8 cellular contexts compared by ENCODE assay signal in the genomic region with DNA sequence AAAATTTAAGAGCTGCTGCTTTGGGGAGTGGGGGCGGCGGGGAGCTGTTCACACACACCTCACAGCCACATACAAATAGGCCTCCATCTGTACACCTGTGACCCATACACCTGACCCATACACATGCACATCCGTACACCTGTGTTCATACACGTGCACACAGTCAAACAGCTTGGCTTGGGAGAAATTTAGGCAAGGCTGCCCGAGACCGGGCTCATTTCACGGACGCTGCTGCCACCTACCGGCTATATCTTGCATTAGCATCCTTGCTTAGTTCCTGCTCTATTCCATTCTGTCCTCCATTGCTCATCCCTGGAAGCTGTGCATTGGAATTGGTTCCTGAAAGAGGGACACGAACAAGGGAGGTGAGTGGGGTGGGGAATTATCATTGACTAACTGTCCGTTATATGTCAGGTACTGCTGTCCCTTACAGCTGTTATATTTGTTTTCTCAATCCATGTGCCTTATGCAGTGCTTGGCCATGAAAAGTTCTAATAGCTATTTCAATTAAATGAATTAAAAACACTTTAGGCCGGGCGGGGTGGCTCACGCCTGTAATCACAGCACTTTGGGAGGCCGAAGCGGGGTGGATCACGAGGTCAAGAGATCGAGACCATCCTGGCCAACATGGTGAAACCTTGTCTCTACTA. TPM values are rescaled to one million over a fixed set of nuclear protein-coding genes. Genes with fewer than 3 reads are reported as not detected.
DNase-seq lines count a peak whose midpoint lies in the region; ATAC-seq and TF ChIP-seq lines count a peak whose summit lies in the region.

No MANE protein-coding gene starts in this region.

- no peak overlapping the region for H3K9ac ChIP-seq in Loucy (ENCODE audit: low read depth, low read length, poor library complexity, severe bottlenecking)

- H3K4me2 ChIP-seq in Loucy (ENCODE audit: low read depth, low read length, poor library complexity, severe bottlenecking) = no peak overlapping the region

- no peak for ATAC-seq in HG03280 (IDR thresholded peaks at IDR 0.05; ENCODE audit: unreplicated experiment)

- TF ChIP-seq CTCF in GM10266 (IDR thresholded peaks at IDR 0.05; ENCODE audit: control insufficient read depth, insufficient read depth, low read depth, missing control alignments) (peak; percentile 82), Loucy (conservative IDR thresholded peaks at IDR 0.05; ENCODE audit: low read length) (peak; percentile 95), fibroblast of the aortic adventitia (IDR thresholded peaks at IDR 0.05; ENCODE audit: insufficient read depth, low read length) (peak; percentile 88), neutrophil (IDR thresholded peaks at IDR 0.05) (peak; percentile 95), suprapubic skin (IDR thresholded peaks at IDR 0.05) (peak; percentile 85 to 88)

- no peaks in the 10 kb centered on the region for H3K27me3 ChIP-seq in Loucy (ENCODE audit: insufficient read depth, low read length, poor library complexity, severe bottlenecking)
- H3K27me3 ChIP-seq in neutrophil = peaks cover 13% of the 10 kb centered on the region
- peaks cover 4% of the 10 kb centered on the region for H3K27me3 ChIP-seq in suprapubic skin

- H3K9me2 ChIP-seq in Loucy (replicated peaks; ENCODE audit: low read depth, low read length) = no peaks in the 10 kb centered on the region

- H3K4me3 ChIP-seq in Loucy (ENCODE audit: low read length, poor library complexity, severe bottlenecking) (no peak overlapping the region), fibroblast of the aortic adventitia (ENCODE audit: low read depth, low read length) (no peak overlapping the region), neutrophil (ENCODE audit: low read depth in 1 of 2, low read length in 1 of 2) (no peak overlapping the region), suprapubic skin (no peak overlapping the region)

- 28% methylated on average over 18 of the region's 18 CpGs for WGBS in suprapubic skin

- TF ChIP-seq POLR2A in suprapubic skin (IDR thresholded peaks at IDR 0.05) = no peak

- H2AFZ ChIP-seq in Loucy (ENCODE audit: low read length) = no peak overlapping the region

- TF ChIP-seq EP300 in suprapubic skin (IDR thresholded peaks at IDR 0.05) = no peak

- no peaks in the 10 kb centered on the region for H4K20me1 ChIP-seq in Loucy (ENCODE audit: insufficient read depth, low read length, poor library complexity, severe bottlenecking)

- H3K9me3 ChIP-seq in Loucy (ENCODE audit: insufficient read depth, low read depth, low read length) (no peaks in the 10 kb centered on the region), neutrophil (no peaks in the 10 kb centered on the region), suprapubic skin (no peaks in the 10 kb centered on the region)

- H3K36me3 ChIP-seq in Loucy (ENCODE audit: insufficient read depth, low read length) (no peaks in the 10 kb centered on the region), neutrophil (no peaks in the 10 kb centered on the region), suprapubic skin (no peaks in the 10 kb centered on the region)

- no peaks in the 10 kb centered on the region for H3F3A ChIP-seq in Loucy (ENCODE audit: low read depth)

- H3K79me2 ChIP-seq in Loucy (ENCODE audit: insufficient read depth, low read length) = no peaks in the 10 kb centered on the region

- peaks cover 2% of the 10 kb centered on the region for H3K4me1 ChIP-seq in Loucy (ENCODE audit: insufficient read depth, low read length, poor library complexity, severe bottlenecking)
- peaks cover 0 to 5% of the 10 kb centered on the region in 2 experiments for H3K4me1 ChIP-seq in neutrophil (ENCODE audit: control insufficient read depth in 1 of 2, insufficient read depth in 1 of 2, low read depth in 1 of 2, low read length in 1 of 2)
- peaks cover 2% of the 10 kb centered on the region for H3K4me1 ChIP-seq in suprapubic skin

- DNase-seq in GM10266 (ENCODE audit: extremely low spot score) (peak; percentile 78), RPMI8226 (peak; percentile 89), activated T-helper 1 cell treated with Interleukin-2 at 50 U/mL for 16 hours (ENCODE audit: low read depth) (peak; percentile 61), fibroblast of the aortic adventitia (ENCODE audit: low read depth) (peak; percentile 77), suprapubic skin (ENCODE audit: low spot score in 2 of 2) (peak in 1 of 2 donors; percentile 84)

- H3K27ac ChIP-seq in neutrophil (no peak overlapping the region), suprapubic skin (no peak overlapping the region)

RNA-seq across cellular contexts. Expression of a gene that starts 37.1 kb away (rescaled TPM):
- total RNA-seq in fibroblast of the aortic adventitia (ENCODE audit: low replicate concordance) = 31.8 and 42.9 TPM in 2 replicates
- 10 to 100 TPM; 45.7 to 79.5 (median 67.1) TPM for total RNA-seq in suprapubic skin
